In genomic region chr1:89451011-89451410, GRCh38 we compare ENCODE assay signal across 9 cellular contexts.
DNase-seq lines count a peak whose midpoint lies in the region; ATAC-seq lines count a peak whose summit lies in the region.
"Had no signal": no experiment of that assay in that cellular context is flagged by ENCODE, and none has a peak within 500 bp of the region (broad histone marks: within the 10 kb centered on the region; RNA-seq: fewer than 3 reads in every experiment).

No MANE protein-coding gene starts in this region.

- peak; percentile 7 to 20 for DNase-seq in activated CD4-positive, alpha-beta T cell treated with anti-CD3 and anti-CD28 coated beads, Interleukin-2, amount 50 U/mL, for 4 hours
- peak; percentile 83 for DNase-seq in kidney tubule cell (ENCODE audit: low spot score)
- no peak for DNase-seq in DMS53 treated with DMSO at 0.1 percent for 48 hours (lab: John Stamatoyannopoulos, UW; ENCODE audit: unreplicated experiment)
- DNase-seq in NCI-H82 (lab: John Stamatoyannopoulos, UW), result no peak
- no peak for DNase-seq in activated CD8-positive, alpha-beta memory T cell treated with anti-CD3 and anti-CD28 coated beads, Interleukin-2, amount 50 U/mL, for 4 hours
- DNase-seq in epidermal melanocyte (ENCODE audit: insufficient read length, low spot score), result no peak
- DNase-seq: dermis blood vessel endothelial cell had no signal

- ATAC-seq in GM18511 (IDR thresholded peaks at IDR 0.05; ENCODE audit: unreplicated experiment), result peak; percentile 73
- peak; percentile 54 for ATAC-seq in GM21825 (IDR thresholded peaks at IDR 0.05; ENCODE audit: unreplicated experiment)

Comparison
In these comparisons a context has a peak if more than half of its experiments do, and no peak if none do; other contexts are left out.
1. DNase-seq: peak in activated CD4-positive, alpha-beta T cell treated with anti-CD3 and anti-CD28 coated beads, Interleukin-2, amount 50 U/mL, for 4 hours (2 of 2) and kidney tubule cell (single experiment); none in DMS53 treated with DMSO at 0.1 percent for 48 hours (single experiment), NCI-H82 (single experiment), activated CD8-positive, alpha-beta memory T cell treated with anti-CD3 and anti-CD28 coated beads, Interleukin-2, amount 50 U/mL, for 4 hours (single experiment) and epidermal melanocyte (single experiment).